In genomic region chr10:133318494-133319127, GRCh38 we compare ENCODE assay signal across 1 cellular context.
TF ChIP-seq lines count a peak whose summit lies in the region.

No MANE protein-coding gene starts in this region.

TF ChIP-seq in GM23338, 12 proteins besides CTCF, POLR2A, EP300 and RAD21:
- no peak for TF ChIP-seq STAT1 (IDR thresholded peaks at IDR 0.05; ENCODE audit: unreplicated experiment)
- peak; percentile 42; the same call in 1 of the 2 replicates for TF ChIP-seq CREB1 (CRISPR knock-in tag; IDR thresholded peaks at IDR 0.05; ENCODE audit: low read depth)
